In the genomic region with DNA sequence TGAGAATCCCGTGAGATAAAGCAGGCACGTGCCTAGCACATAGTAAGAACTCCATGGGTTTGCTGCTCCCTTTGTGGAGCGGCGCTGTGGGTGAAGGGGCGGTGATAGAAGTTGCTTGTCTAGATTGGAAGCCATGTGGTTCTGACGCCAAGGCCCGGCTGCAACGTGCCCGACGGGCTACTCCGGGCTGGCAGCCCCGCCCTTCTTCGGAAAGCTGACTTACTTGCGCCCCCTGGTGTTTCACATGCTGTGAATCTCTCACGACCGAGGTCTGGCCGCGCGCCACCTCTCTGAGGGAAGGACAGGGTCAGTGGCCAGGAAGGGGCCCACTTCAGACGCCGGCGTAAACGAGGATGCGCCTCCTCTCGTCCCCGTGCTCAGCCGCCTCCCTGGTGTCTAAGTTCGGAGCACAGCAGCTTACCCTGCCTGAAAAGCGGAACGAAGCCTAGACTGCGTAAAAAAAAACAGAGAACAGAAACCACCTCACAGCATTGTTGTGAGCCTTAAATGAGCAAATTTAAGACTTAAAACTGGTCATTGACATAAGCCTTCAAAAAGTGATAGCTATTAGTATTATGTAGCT, we compare ENCODE assay signal across 8 cellular contexts. TPM values are rescaled to one million over a fixed set of nuclear protein-coding genes. Genes with fewer than 3 reads are reported as not detected.
DNase-seq lines count a peak whose midpoint lies in the region; ATAC-seq and TF ChIP-seq lines count a peak whose summit lies in the region.

No MANE protein-coding gene starts in this region.

- peak in 1 of 2 donors; percentile 89 for TF ChIP-seq EP300 in tibial nerve (IDR thresholded peaks at IDR 0.05)

- H3K36me3 ChIP-seq in trophoblast cell (ENCODE audit: control insufficient read depth in 1 of 2, insufficient read depth in 2 of 2, low read length in 2 of 2) (no peaks in the 10 kb centered on the region), tibial nerve (no peaks in the 10 kb centered on the region)

- peak overlapping the region; percentile 50 for H3K4me2 ChIP-seq in trophoblast cell (ENCODE audit: low read length)

- no peak overlapping the region for H2BK120ac ChIP-seq in trophoblast cell (ENCODE audit: insufficient read depth, low read length, poor library complexity)

- no peaks in the 10 kb centered on the region for H3K36me3 Mint-ChIP-seq in activated naive CD8-positive, alpha-beta T cell treated with anti-CD3 and anti-CD28 coated beads, Interleukin-2, amount 10 ng/mL, durations not matched to agents 7 days and 5 days

- H3K4me1 ChIP-seq in trophoblast cell (ENCODE audit: control insufficient read depth in 1 of 2, insufficient read depth in 2 of 2, low read length in 2 of 2): peaks cover 12 to 37% of the 10 kb centered on the region in 2 experiments
- H3K4me1 ChIP-seq in tibial nerve: peaks cover 0 to 57% (median 12%) of the 10 kb centered on the region in 4 donors

- no CpG with 5 or more reads among the region's 31 CpGs for WGBS in trophoblast cell (ENCODE audit: extremely low coverage, insufficient coverage, insufficient read length)
- WGBS in tibial nerve, 2 donors: 1 to 3% methylated on average over 25 to 30 of the region's 31 CpGs

- H4K8ac ChIP-seq in trophoblast cell (ENCODE audit: low read depth, low read length): peak overlapping the region; percentile 66

- no peak overlapping the region for H4K12ac ChIP-seq in trophoblast cell (ENCODE audit: low read depth, low read length)

- H2BK5ac ChIP-seq in trophoblast cell (ENCODE audit: low read depth, low read length, poor library complexity): no peak overlapping the region

- POLR2A ChIA-PET in activated naive CD8-positive, alpha-beta T cell treated with anti-CD3 and anti-CD28 coated beads, Interleukin-2, amount 10 ng/mL, durations not matched to agents 7 days and 5 days (lab: Charles Lee): no interaction called here

- peak overlapping the region; percentile 57 for H2AFZ ChIP-seq in trophoblast cell (ENCODE audit: insufficient read depth, low read length, poor library complexity)

- H3K27me3 Mint-ChIP-seq in activated naive CD8-positive, alpha-beta T cell treated with anti-CD3 and anti-CD28 coated beads, Interleukin-2, amount 10 ng/mL, durations not matched to agents 7 days and 5 days: peaks cover 25% of the 10 kb centered on the region

- H3K14ac ChIP-seq in trophoblast cell (ENCODE audit: low read length): peak overlapping the region; percentile 1

- H3K9me3 Mint-ChIP-seq in activated naive CD8-positive, alpha-beta T cell treated with anti-CD3 and anti-CD28 coated beads, Interleukin-2, amount 10 ng/mL, durations not matched to agents 7 days and 5 days: no peaks in the 10 kb centered on the region

- H3K4me3 ChIP-seq in GM12865 (ENCODE audit: low read depth, low read length) (peak overlapping the region; percentile 50), trophoblast cell (ENCODE audit: low read depth, low read length) (no peak overlapping the region), tibial nerve (peak overlapping the region; percentile 21 to 52 (median 33))

- peak overlapping the region; percentile 83 for H3K4me3 Mint-ChIP-seq in activated naive CD8-positive, alpha-beta T cell treated with anti-CD3 and anti-CD28 coated beads, Interleukin-2, amount 10 ng/mL, durations not matched to agents 7 days and 5 days

- no peak overlapping the region for H3K4ac ChIP-seq in trophoblast cell (ENCODE audit: low read depth, low read length)

- H2BK12ac ChIP-seq in trophoblast cell (ENCODE audit: low read length): peak overlapping the region; percentile 3

- H3K18ac ChIP-seq in trophoblast cell (ENCODE audit: low read length): peak overlapping the region; percentile 6

- TF ChIP-seq CTCF in GM12865 (IDR thresholded peaks at IDR 0.05; ENCODE audit: insufficient read depth, low read depth, low read length, missing control alignments): peak; percentile 83
- peak; percentile 75 to 99 (median 84) for TF ChIP-seq CTCF in tibial nerve (IDR thresholded peaks at IDR 0.05)

- H3K9me3 ChIP-seq in trophoblast cell (ENCODE audit: insufficient read depth, low read depth, low read length) (no peaks in the 10 kb centered on the region), tibial nerve (no peaks in the 10 kb centered on the region)

- peak overlapping the region; percentile 47 for H4K91ac ChIP-seq in trophoblast cell (ENCODE audit: low read depth, low read length)

- peak; percentile 87 for ATAC-seq in HG02642 (IDR thresholded peaks at IDR 0.05; ENCODE audit: poor library complexity, unreplicated experiment)
- ATAC-seq in activated naive CD8-positive, alpha-beta T cell treated with anti-CD3 and anti-CD28 coated beads, Interleukin-2, amount 10 ng/mL, durations not matched to agents 7 days and 5 days (ENCODE audit: low read depth): peak; percentile 93
- ATAC-seq in Right ventricle myocardium inferior: peak; percentile 94

- peak in 1 of 2 donors; percentile 53 for TF ChIP-seq POLR2A in tibial nerve (IDR thresholded peaks at IDR 0.05)

- H3K79me1 ChIP-seq in trophoblast cell (ENCODE audit: low read length): peaks cover 13% of the 10 kb centered on the region

- no peak overlapping the region for H3K27ac ChIP-seq in trophoblast cell (ENCODE audit: low read depth, low read length)
- H3K27ac ChIP-seq in tibial nerve: peak overlapping the region; percentile 69 to 95 (median 81)

- H3K23ac ChIP-seq in trophoblast cell (ENCODE audit: low read length): no peak overlapping the region

- intact Hi-C loops in Right ventricle myocardium inferior (cut with DNase I): loop anchor here (1.0 kb wide), 1 partner anchor 76 kb away; no protein-coding TSS in a partner anchor

- H3K27me3 ChIP-seq in trophoblast cell (ENCODE audit: insufficient read depth, low read length): no peaks in the 10 kb centered on the region
- no peaks in the 10 kb centered on the region for H3K27me3 ChIP-seq in tibial nerve

- no peaks in the 10 kb centered on the region for H3K79me2 ChIP-seq in trophoblast cell (ENCODE audit: control insufficient read depth, insufficient read depth, low read length, poor library complexity)

- no peak overlapping the region for H2AK5ac ChIP-seq in trophoblast cell (ENCODE audit: low read length)

- H3K27ac Mint-ChIP-seq in activated naive CD8-positive, alpha-beta T cell treated with anti-CD3 and anti-CD28 coated beads, Interleukin-2, amount 10 ng/mL, durations not matched to agents 7 days and 5 days: peak overlapping the region; percentile 56

- DNase-seq in GM12865 (ENCODE audit: low read depth) (peak; percentile 97), NCI-H1105 (lab: John Stamatoyannopoulos, UW) (peak; percentile 89), SKM-1 treated with dmso at 0.1 percent for 144 hours (lab: John Stamatoyannopoulos, UW; ENCODE audit: unreplicated experiment) (peak; percentile 98), Right ventricle myocardium inferior (ENCODE audit: missing footprints) (peak; percentile 98), trophoblast cell (peak; percentile 98 to 99), tibial nerve (ENCODE audit: low spot score in 2 of 2) (peak; percentile 91 to 97)
- peak; percentile 82 for DNase-seq in activated naive CD8-positive, alpha-beta T cell treated with anti-CD3 and anti-CD28 coated beads, Interleukin-2, amount 10 ng/mL, durations not matched to agents 7 days and 5 days

- H3K9ac ChIP-seq in trophoblast cell (ENCODE audit: low read length): no peak overlapping the region

- peaks cover 9% of the 10 kb centered on the region for H3K4me1 Mint-ChIP-seq in activated naive CD8-positive, alpha-beta T cell treated with anti-CD3 and anti-CD28 coated beads, Interleukin-2, amount 10 ng/mL, durations not matched to agents 7 days and 5 days

RNA-seq across cellular contexts. Expression of gene WNT2B, which starts 42.6 kb away (rescaled TPM):
- total RNA-seq in activated naive CD8-positive, alpha-beta T cell treated with anti-CD3 and anti-CD28 coated beads, Interleukin-2, amount 10 ng/mL, durations not matched to agents 7 days and 5 days: under 1 TPM; 0.22 to 0.34 TPM
- 1.5 TPM for total RNA-seq in Right ventricle myocardium inferior
- 0.69 and 0.71 TPM in 2 replicates for polyA plus RNA-seq in trophoblast cell (2013)
- 10 to 100 TPM in 2 of 4 donors, 1 to 10 TPM in 2; 3.6 to 12.2 (median 9.7) TPM for total RNA-seq in tibial nerve
